17 cellular contexts compared by ENCODE assay signal in genomic region chr19:42150940-42151339, GRCh38. TPM values are rescaled to one million over a fixed set of nuclear protein-coding genes. Genes with fewer than 3 reads are reported as not detected.
DNase-seq lines count a peak whose midpoint lies in the region; ATAC-seq and TF ChIP-seq lines count a peak whose summit lies in the region.
"Had no signal": no experiment of that assay in that cellular context is flagged by ENCODE, and none has a peak within 500 bp of the region (broad histone marks: within the 10 kb centered on the region; RNA-seq: fewer than 3 reads in every experiment).

No MANE protein-coding gene starts in this region.

- H3K36me3 ChIP-seq in iPS-20b (ENCODE audit: insufficient read depth, low read depth, low read length): no peaks in the 10 kb centered on the region
- H3K36me3 ChIP-seq in neuron (ENCODE audit: insufficient read depth, low read length): no peaks in the 10 kb centered on the region
- H3K36me3 ChIP-seq: BE2C had no signal

- peaks cover 46% of the 10 kb centered on the region for H3K4me1 Mint-ChIP-seq in WTC11

- H2AFZ ChIP-seq in neuron (ENCODE audit: low read depth, low read length): no peak overlapping the region

- POLR2A ChIA-PET in WTC11 (lab: Charles Lee): interaction anchor here (0.6 kb wide), 1 partner anchor 72 kb away, joined by 3 read pairs; no protein-coding TSS in a partner anchor

- H3K27me3 Mint-ChIP-seq in WTC11 (ENCODE audit: low read depth): peaks cover 39% of the 10 kb centered on the region

- TF ChIP-seq CTCF in WTC11 (IDR thresholded peaks at IDR 0.05): no peak

- H3K27ac ChIP-seq in iPS-20b (ENCODE audit: low read length): no peak overlapping the region

- H3K27ac Mint-ChIP-seq in WTC11: no peak overlapping the region

- H3K36me3 Mint-ChIP-seq in WTC11: no peaks in the 10 kb centered on the region

- H3K9ac ChIP-seq in iPS-20b (ENCODE audit: low read depth, low read length): peak overlapping the region; percentile 17; the same call in 1 of the 2 replicates

- H3K27me3 ChIP-seq in iPS-20b (ENCODE audit: insufficient read depth, low read length): peaks cover 58% of the 10 kb centered on the region
- H3K27me3 ChIP-seq in neuron (ENCODE audit: insufficient read depth, low read length): no peaks in the 10 kb centered on the region
- H3K27me3 ChIP-seq: BE2C had no signal

- H3K4me3 ChIP-seq in iPS-20b (ENCODE audit: low read length) (no peak overlapping the region), neuron (ENCODE audit: low read length) (peak overlapping the region; percentile 29)
- H3K4me3 ChIP-seq: K562 had no signal

- CTCF ChIA-PET in WTC11 (lab: Charles Lee): interaction anchor here (0.5 to 2.6 kb wide), 5 partner anchors 9 to 27 kb away, joined by 3 to 9 read pairs (median 5); no protein-coding TSS in a partner anchor

- no peak overlapping the region for H3K4me3 Mint-ChIP-seq in WTC11
- H3K4me3 Mint-ChIP-seq: CD4-positive, CD25-positive, alpha-beta regulatory T cell had no signal

- H3K9me3 Mint-ChIP-seq in WTC11: no peaks in the 10 kb centered on the region
- H3K9me3 Mint-ChIP-seq: CD4-positive, CD25-positive, alpha-beta regulatory T cell had no signal

- peak; percentile 74 for DNase-seq in NCI-H2227 (lab: John Stamatoyannopoulos, UW; ENCODE audit: unreplicated experiment)
- DNase-seq in NCI-H2227 treated with DMSO at 0.1 percent for 48 hours (lab: John Stamatoyannopoulos, UW): no peak
- DNase-seq in WTC11 (ENCODE audit: low spot score): peak; percentile 28
- no peak for DNase-seq in activated CD8-positive, alpha-beta memory T cell treated with anti-CD3 and anti-CD28 coated beads, Interleukin-2, amount 50 U/mL, for 48 hours
- no peak for DNase-seq in hypothalamus (lab: John Stamatoyannopoulos, UW)
- DNase-seq: BE2C; CD4-positive, CD25-positive, alpha-beta regulatory T cell; COR-L47; NCI-H187 treated with DMSO at 0.1 percent for 48 hours; NCI-H2171; NCI-H446 treated with DMSO at 0.1 percent for 48 hours; NCI-H69; OCI-M1 had no signal

- ATAC-seq in WTC11: peak; percentile 20; the same call in 1 of the 2 replicates
- ATAC-seq in GM18873 (IDR thresholded peaks at IDR 0.05; ENCODE audit: low FRiP score, unreplicated experiment): no peak
- ATAC-seq: K562 had no signal

- H3K9me3 ChIP-seq in iPS-20b (ENCODE audit: insufficient read depth, low read depth, low read length) (no peaks in the 10 kb centered on the region), neuron (ENCODE audit: low read length) (no peaks in the 10 kb centered on the region)
- H3K9me3 ChIP-seq: BE2C had no signal

- H3K4me1 ChIP-seq in iPS-20b (ENCODE audit: insufficient read depth, low read length) (peaks cover 27% of the 10 kb centered on the region; the same call in 1 of the 2 replicates), neuron (ENCODE audit: insufficient read depth, low read length) (peaks cover 65% of the 10 kb centered on the region)

TF ChIP-seq in WTC11, 78 proteins besides CTCF, POLR2A, EP300 and RAD21:
- TF ChIP-seq, protein P1, sequence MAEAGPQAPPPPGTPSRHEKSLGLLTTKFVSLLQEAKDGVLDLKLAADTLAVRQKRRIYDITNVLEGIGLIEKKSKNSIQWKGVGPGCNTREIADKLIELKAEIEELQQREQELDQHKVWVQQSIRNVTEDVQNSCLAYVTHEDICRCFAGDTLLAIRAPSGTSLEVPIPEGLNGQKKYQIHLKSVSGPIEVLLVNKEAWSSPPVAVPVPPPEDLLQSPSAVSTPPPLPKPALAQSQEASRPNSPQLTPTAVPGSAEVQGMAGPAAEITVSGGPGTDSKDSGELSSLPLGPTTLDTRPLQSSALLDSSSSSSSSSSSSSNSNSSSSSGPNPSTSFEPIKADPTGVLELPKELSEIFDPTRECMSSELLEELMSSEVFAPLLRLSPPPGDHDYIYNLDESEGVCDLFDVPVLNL (CRISPR knock-in tag; IDR thresholded peaks at IDR 0.05; ENCODE audit: borderline replicate concordance, low read depth): no peak
- TF ChIP-seq SP1 (CRISPR knock-in tag; conservative IDR thresholded peaks at IDR 0.05): peak; percentile 46; the same call in 1 of the 2 replicates

RNA-seq across cellular contexts. Expression of gene POU2F2, which starts 18.7 kb away (rescaled TPM):
- total RNA-seq in WTC11 (2021): 6.0 to 7.7 TPM (median 6.6 TPM) in 3 replicates

Comparison
In these comparisons a context has a peak if more than half of its experiments do, and no peak if none do; other contexts are left out.
1. DNase-seq: peak in NCI-H2227 (single experiment) and WTC11 (single experiment); none in NCI-H2227 treated with DMSO at 0.1 percent for 48 hours (single experiment), activated CD8-positive, alpha-beta memory T cell treated with anti-CD3 and anti-CD28 coated beads, Interleukin-2, amount 50 U/mL, for 48 hours (single experiment) and hypothalamus (0 of 51).